9 cellular contexts compared by ENCODE assay signal in the genomic region with DNA sequence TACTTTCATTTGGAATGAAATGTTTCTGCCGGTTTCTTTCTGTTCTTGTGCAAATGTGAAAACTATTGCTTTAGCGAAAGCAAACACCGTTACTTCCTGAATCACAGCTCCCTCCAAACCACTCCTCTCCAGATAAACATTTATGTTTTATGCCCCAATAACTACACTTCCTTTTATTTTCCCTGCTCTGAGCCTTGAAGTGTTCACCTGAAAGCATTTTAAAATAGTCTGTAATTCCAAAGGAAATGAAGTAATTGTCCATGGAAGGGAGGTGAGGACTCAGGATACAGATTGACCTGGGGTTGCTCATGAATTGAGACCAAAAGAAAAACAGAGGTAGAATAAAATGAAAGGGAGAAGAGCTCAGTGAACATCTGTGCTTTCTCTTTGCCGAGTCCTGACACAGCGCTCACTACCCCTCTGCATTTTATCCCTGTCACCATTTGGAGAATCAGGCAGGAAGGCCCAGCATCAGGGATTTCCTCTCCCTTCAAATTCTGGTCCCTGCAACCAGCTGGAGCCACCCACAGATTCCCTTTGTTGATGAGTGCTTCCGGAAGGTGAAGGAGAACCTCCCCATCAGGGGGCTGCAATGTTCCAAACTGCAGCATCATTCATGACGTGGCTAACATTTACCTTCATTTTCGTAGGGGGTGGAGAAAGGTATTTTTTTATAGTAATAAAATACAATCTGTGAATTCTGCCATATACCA.
A peak's percentile ranks its signal among the peaks of the same experiment; 100 is the strongest.
DNase-seq lines count a peak whose midpoint lies in the region; ATAC-seq and TF ChIP-seq lines count a peak whose summit lies in the region.
"Had no signal": no experiment of that assay in that cellular context is flagged by ENCODE, and none has a peak within 500 bp of the region (broad histone marks: within the 10 kb centered on the region; RNA-seq: fewer than 3 reads in every experiment).

No MANE protein-coding gene starts in this region.

- H4K5ac ChIP-seq in mesendoderm (ENCODE audit: low read length) = no peak overlapping the region

- H3K79me2 ChIP-seq in ACC112 (ENCODE audit: control insufficient read depth, insufficient read depth, low read length, unreplicated experiment) (peaks cover 5% of the 10 kb centered on the region), mesendoderm (ENCODE audit: control insufficient read depth, insufficient read depth, low read length) (no peaks in the 10 kb centered on the region)

- ATAC-seq in HG03159 (IDR thresholded peaks at IDR 0.05; ENCODE audit: unreplicated experiment) (peak; percentile 20), HG02588 (IDR thresholded peaks at IDR 0.05; ENCODE audit: unreplicated experiment) (no peak)

- peak overlapping the region; percentile 62 for H3K4me3 Mint-ChIP-seq in activated naive CD8-positive, alpha-beta T cell
- H3K4me3 Mint-ChIP-seq in activated CD4-positive, alpha-beta memory T cell treated with anti-CD3 and anti-CD28 coated beads for 36 hours = no peak overlapping the region

- TF ChIP-seq POLR2A in lower leg skin (IDR thresholded peaks at IDR 0.05) = no peak

- H3K56ac ChIP-seq in mesendoderm (ENCODE audit: low read length) = no peak overlapping the region

- POLR2A ChIA-PET in activated CD4-positive, alpha-beta memory T cell treated with anti-CD3 and anti-CD28 coated beads for 36 hours (lab: Charles Lee) = no interaction called here

- no peak overlapping the region for H2BK15ac ChIP-seq in mesendoderm (replicated peaks; ENCODE audit: low read depth)

- H3K27me3 ChIP-seq in ACC112 (ENCODE audit: insufficient read depth, low read length) (no peaks in the 10 kb centered on the region), mesendoderm (ENCODE audit: insufficient read depth, low read length, poor library complexity) (no peaks in the 10 kb centered on the region)

- H3K27ac Mint-ChIP-seq in activated naive CD8-positive, alpha-beta T cell = peak overlapping the region; percentile 76
- H3K27ac Mint-ChIP-seq in activated CD4-positive, alpha-beta memory T cell treated with anti-CD3 and anti-CD28 coated beads for 36 hours = no peak overlapping the region

- H3K4me3 ChIP-seq in ACC112 (ENCODE audit: low read depth, low read length) = peak overlapping the region; percentile 40
- H3K4me3 ChIP-seq in mesendoderm (ENCODE audit: low read length) = no peak overlapping the region
- H3K4me3 ChIP-seq in lower leg skin (ENCODE audit: low read depth, poor library complexity, severe bottlenecking) = no peak overlapping the region

- intact Hi-C loops in activated CD4-positive, alpha-beta memory T cell treated with anti-CD3 and anti-CD28 coated beads for 36 hours (cut with micrococcal nuclease) = no loop called here
- intact Hi-C loops in lower leg skin (cut with DNase I; ENCODE audit: low total_unique reads) = no loop called here

- no peak overlapping the region for H3K18ac ChIP-seq in mesendoderm (ENCODE audit: low read length)

- H3K9ac ChIP-seq in mesendoderm (ENCODE audit: low read length) = no peak overlapping the region

- H3K27ac ChIP-seq in ACC112 (ENCODE audit: low read depth, low read length) (peak overlapping the region; percentile 58), mesendoderm (ENCODE audit: low read depth, low read length) (no peak overlapping the region)

- H2BK120ac ChIP-seq in mesendoderm (ENCODE audit: low read depth, low read length) = no peak overlapping the region

- no peak overlapping the region for H3K23ac ChIP-seq in mesendoderm (ENCODE audit: low read length)

- H3K79me1 ChIP-seq in mesendoderm (ENCODE audit: low read length) = no peaks in the 10 kb centered on the region

- no peaks in the 10 kb centered on the region for H3K36me3 Mint-ChIP-seq in activated naive CD8-positive, alpha-beta T cell
- H3K36me3 Mint-ChIP-seq in activated CD4-positive, alpha-beta memory T cell treated with anti-CD3 and anti-CD28 coated beads for 36 hours = no peaks in the 10 kb centered on the region

- no peaks in the 10 kb centered on the region for H3K27me3 Mint-ChIP-seq in activated naive CD8-positive, alpha-beta T cell
- peaks cover 2% of the 10 kb centered on the region for H3K27me3 Mint-ChIP-seq in activated CD4-positive, alpha-beta memory T cell treated with anti-CD3 and anti-CD28 coated beads for 36 hours

- CTCF ChIA-PET in activated CD4-positive, alpha-beta memory T cell treated with anti-CD3 and anti-CD28 coated beads for 36 hours (lab: Charles Lee) = no interaction called here

- no peaks in the 10 kb centered on the region for H3K9me3 Mint-ChIP-seq in activated naive CD8-positive, alpha-beta T cell (ENCODE audit: low read depth)
- H3K9me3 Mint-ChIP-seq in activated CD4-positive, alpha-beta memory T cell treated with anti-CD3 and anti-CD28 coated beads for 36 hours = no peaks in the 10 kb centered on the region

- H2AK5ac ChIP-seq in mesendoderm (ENCODE audit: low read length) = no peak overlapping the region

- H3K4ac ChIP-seq in mesendoderm (ENCODE audit: low read depth, low read length) = no peak overlapping the region

- no peak overlapping the region for H2BK5ac ChIP-seq in mesendoderm (ENCODE audit: low read length)

- H4K8ac ChIP-seq in mesendoderm (ENCODE audit: low read depth, low read length) = no peak overlapping the region

- H3K36me3 ChIP-seq in ACC112 (ENCODE audit: insufficient read depth, low read length) (no peaks in the 10 kb centered on the region), mesendoderm (ENCODE audit: control insufficient read depth, insufficient read depth, low read length) (no peaks in the 10 kb centered on the region)

- H2AFZ ChIP-seq in ACC112 (ENCODE audit: low read length, unreplicated experiment) = peak overlapping the region; percentile 4

- DNase-seq in mesendoderm (peak; percentile 21), lower leg skin (ENCODE audit: low spot score in 2 of 2) (no peak), germinal center (ENCODE audit: low spot score) (no peak)
- DNase-seq in activated CD4-positive, alpha-beta memory T cell treated with anti-CD3 and anti-CD28 coated beads for 36 hours = no peak
- DNase-seq: GF-D8 had no signal

- no CpG with 5 or more reads among the region's 8 CpGs for WGBS in mesendoderm (ENCODE audit: extremely low coverage, insufficient coverage, low lambda C conversion rate)
- 54 to 56% methylated on average over 8 of the region's 8 CpGs for WGBS in lower leg skin, 2 donors

- H3K4me2 ChIP-seq in mesendoderm (ENCODE audit: low read length) = no peak overlapping the region

- TF ChIP-seq CTCF in lower leg skin (IDR thresholded peaks at IDR 0.05) = no peak

- H3K4me1 Mint-ChIP-seq in activated naive CD8-positive, alpha-beta T cell (ENCODE audit: low read depth) = peaks cover 49% of the 10 kb centered on the region
- H3K4me1 Mint-ChIP-seq in activated CD4-positive, alpha-beta memory T cell treated with anti-CD3 and anti-CD28 coated beads for 36 hours (ENCODE audit: low read depth) = peaks cover 48% of the 10 kb centered on the region

- peaks cover 44% of the 10 kb centered on the region for H3K4me1 ChIP-seq in ACC112 (ENCODE audit: control insufficient read depth, insufficient read depth, low read length, unreplicated experiment)
- H3K4me1 ChIP-seq in mesendoderm (ENCODE audit: control insufficient read depth, low read depth, low read length) = no peaks in the 10 kb centered on the region
